ENCODE assay signal across 18 cellular contexts in the genomic region with DNA sequence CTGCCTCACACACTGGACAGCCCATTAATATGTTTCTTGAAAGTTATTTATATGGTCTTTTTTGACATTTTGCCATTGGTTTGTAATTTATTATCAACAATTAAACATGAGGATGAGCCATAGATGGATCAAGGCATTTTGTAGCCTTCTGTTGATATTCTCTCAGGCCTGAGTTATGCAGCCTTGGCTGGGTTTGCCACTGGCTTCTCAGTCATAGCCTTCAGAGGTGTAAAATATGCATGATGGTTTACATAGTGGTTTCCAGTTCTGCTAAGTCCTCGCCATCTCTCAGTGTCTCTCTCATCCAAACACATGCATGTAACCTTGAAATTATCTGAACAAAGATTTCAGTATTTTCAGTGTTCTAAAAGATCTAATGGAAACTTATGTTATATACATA.
"Had no signal": no experiment of that assay in that cellular context is flagged by ENCODE, and none has a peak within 500 bp of the region (broad histone marks: within the 10 kb centered on the region; RNA-seq: fewer than 3 reads in every experiment).

No MANE protein-coding gene starts in this region.

- H3K27me3 Mint-ChIP-seq: progenitor cell of endocrine pancreas had no signal

- H3K9me3 ChIP-seq: pancreas had no signal

- H3K4me1 ChIP-seq: pancreas had no signal

- H3K4me3 ChIP-seq: dorsolateral prefrontal cortex, hepatocyte, neural progenitor cell, pancreas had no signal

- H3K36me3 Mint-ChIP-seq: natural killer cell, neural progenitor cell had no signal

- H3K9me3 Mint-ChIP-seq: neural progenitor cell had no signal

- H3K27ac Mint-ChIP-seq: natural killer cell, neural progenitor cell, progenitor cell of endocrine pancreas had no signal

- DNase-seq: cortex of kidney; dorsolateral prefrontal cortex; effector CD8-positive, alpha-beta T cell; foreskin melanocyte; head of caudate nucleus; kidney glomerular epithelial cell; natural killer cell; occipital lobe; pancreas; right cardiac atrium; small intestine; stimulated activated CD4-positive, alpha-beta T cell treated with anti-CD3 and anti-CD28 coated beads, Interleukin-2, amount 100 ng/mL, for 48 hours; stimulated activated naive CD4-positive, alpha-beta T cell treated with Interleukin-2 at 50 U/mL for 16 hours; trophoblast cell had no signal

- H3K27ac ChIP-seq: dorsolateral prefrontal cortex, hepatocyte, pancreas had no signal

- H3K4me1 Mint-ChIP-seq: natural killer cell had no signal

- ATAC-seq: esophagus mucosa, natural killer cell, pancreas, right cardiac atrium had no signal

- H3K4me3 Mint-ChIP-seq: natural killer cell, neural progenitor cell had no signal

- H3K27me3 ChIP-seq: dorsolateral prefrontal cortex, hepatocyte, neural progenitor cell, pancreas had no signal

- H3K36me3 ChIP-seq: neural progenitor cell, pancreas had no signal
